Comparison of ENCODE assay signal across 8 cellular contexts in genomic region chr20:37007898-37008649, GRCh38. TPM values are rescaled to one million over a fixed set of nuclear protein-coding genes. Genes with fewer than 3 reads are reported as not detected.
DNase-seq lines count a peak whose midpoint lies in the region; ATAC-seq lines count a peak whose summit lies in the region.

No MANE protein-coding gene starts in this region.

- POLR2A ChIA-PET in activated CD4-positive, alpha-beta T cell treated with anti-CD3 and anti-CD28 coated beads for 36 hours (lab: Charles Lee), result interaction anchor here (0.5 to 0.7 kb wide), 2 partner anchors 16 to 52 kb away, joined by 6 to 7 read pairs; no protein-coding TSS in a partner anchor
- POLR2A ChIA-PET in naive thymus-derived CD8-positive, alpha-beta T cell (lab: Charles Lee), result interaction anchor here (0.6 to 1.7 kb wide), 15 partner anchors 9 to 171 kb away, joined by 3 to 9 read pairs (median 4); partner anchors contain the start of genes MROH8, RBL1 and RPN2

- ATAC-seq in activated CD4-positive, alpha-beta T cell treated with anti-CD3 and anti-CD28 coated beads for 36 hours, result peak; percentile 79
- peak; percentile 99 to 100 for ATAC-seq in naive thymus-derived CD8-positive, alpha-beta T cell

- H3K36me3 Mint-ChIP-seq in activated CD4-positive, alpha-beta T cell treated with anti-CD3 and anti-CD28 coated beads for 36 hours (ENCODE audit: low read depth), result peaks cover 22% of the 10 kb centered on the region
- peaks cover 6 to 18% (median 12%) of the 10 kb centered on the region in 3 donors for H3K36me3 Mint-ChIP-seq in naive thymus-derived CD8-positive, alpha-beta T cell

- no peak for DNase-seq in activated CD4-positive, alpha-beta T cell treated with anti-CD3 and anti-CD28 coated beads for 36 hours
- no peak for DNase-seq in activated CD4-positive, alpha-beta T cell treated with anti-CD3 and anti-CD28 coated beads for 48 hours
- DNase-seq in NCI-H1694 treated with DMSO at 0.1 percent for 48 hours (lab: John Stamatoyannopoulos, UW) (peak; percentile 4), inferior parietal cortex (ENCODE audit: extremely low spot score) (no peak)
- peak; percentile 52 for DNase-seq in central memory CD4-positive, alpha-beta T cell
- peak in 8 of 10 donors; percentile 10 to 78 (median 55) for DNase-seq in naive thymus-derived CD8-positive, alpha-beta T cell
- DNase-seq in stimulated activated CD4-positive, alpha-beta T cell treated with anti-CD3 and anti-CD28 coated beads, Interleukin-2, amount 100 ng/mL, for 48 hours, result no peak
- no peak for DNase-seq in stimulated activated CD4-positive, alpha-beta T cell treated with anti-CD3 and anti-CD28 coated beads, Interleukin-1b, Interleukin-23, amount 100 ng/mL, for 48 hours

- peaks cover 13% of the 10 kb centered on the region for H3K4me1 Mint-ChIP-seq in activated CD4-positive, alpha-beta T cell treated with anti-CD3 and anti-CD28 coated beads for 36 hours
- peaks cover 8 to 47% (median 19%) of the 10 kb centered on the region in 4 donors for H3K4me1 Mint-ChIP-seq in naive thymus-derived CD8-positive, alpha-beta T cell

- no peaks in the 10 kb centered on the region for H3K9me3 Mint-ChIP-seq in activated CD4-positive, alpha-beta T cell treated with anti-CD3 and anti-CD28 coated beads for 36 hours (ENCODE audit: low read depth)
- H3K9me3 Mint-ChIP-seq in naive thymus-derived CD8-positive, alpha-beta T cell, result no peaks in the 10 kb centered on the region

- CTCF ChIA-PET in activated CD4-positive, alpha-beta T cell treated with anti-CD3 and anti-CD28 coated beads for 36 hours (lab: Charles Lee), result interaction anchor here (0.6 to 1.9 kb wide), 5 partner anchors 10 to 450 kb away, joined by 3 to 6 read pairs (median 4); no protein-coding TSS in a partner anchor

- no peak overlapping the region for H3K4me3 Mint-ChIP-seq in activated CD4-positive, alpha-beta T cell treated with anti-CD3 and anti-CD28 coated beads for 36 hours
- peak overlapping the region in 7 of 10 donors; percentile 31 to 71 (median 43) for H3K4me3 Mint-ChIP-seq in naive thymus-derived CD8-positive, alpha-beta T cell

- H3K27ac Mint-ChIP-seq in activated CD4-positive, alpha-beta T cell treated with anti-CD3 and anti-CD28 coated beads for 36 hours, result peak overlapping the region; percentile 15
- peak overlapping the region; percentile 70 to 99 (median 92) for H3K27ac Mint-ChIP-seq in naive thymus-derived CD8-positive, alpha-beta T cell

- intact Hi-C loops in activated CD4-positive, alpha-beta T cell treated with anti-CD3 and anti-CD28 coated beads for 36 hours (cut with DNase I, micrococcal nuclease), result loop anchor here (2.0 kb wide), 1 partner anchor 73 kb away; no protein-coding TSS in a partner anchor

- H3K27me3 Mint-ChIP-seq in activated CD4-positive, alpha-beta T cell treated with anti-CD3 and anti-CD28 coated beads for 36 hours, result no peaks in the 10 kb centered on the region
- no peaks in the 10 kb centered on the region for H3K27me3 Mint-ChIP-seq in naive thymus-derived CD8-positive, alpha-beta T cell

RNA-seq across cellular contexts. Expression of gene SAMHD1, which starts 56.6 kb away (rescaled TPM):
- 10 to 100 TPM; 35.6 to 36.9 TPM for total RNA-seq in activated CD4-positive, alpha-beta T cell treated with anti-CD3 and anti-CD28 coated beads for 36 hours
- total RNA-seq in naive thymus-derived CD8-positive, alpha-beta T cell, result 100 to 1,000 TPM; 204 to 220 TPM
- 100 to 1,000 TPM; 212 to 247 (median 219) TPM for polyA plus RNA-seq in naive thymus-derived CD8-positive, alpha-beta T cell

Comparison
In these comparisons a context has a peak if more than half of its experiments do, and no peak if none do; other contexts are left out.
1. DNase-seq: peak in NCI-H1694 treated with DMSO at 0.1 percent for 48 hours (single experiment), central memory CD4-positive, alpha-beta T cell (single experiment) and naive thymus-derived CD8-positive, alpha-beta T cell (8 of 10); none in activated CD4-positive, alpha-beta T cell treated with anti-CD3 and anti-CD28 coated beads for 36 hours (single experiment), activated CD4-positive, alpha-beta T cell treated with anti-CD3 and anti-CD28 coated beads for 48 hours (single experiment), stimulated activated CD4-positive, alpha-beta T cell treated with anti-CD3 and anti-CD28 coated beads, Interleukin-2, amount 100 ng/mL, for 48 hours (0 of 2), stimulated activated CD4-positive, alpha-beta T cell treated with anti-CD3 and anti-CD28 coated beads, Interleukin-1b, Interleukin-23, amount 100 ng/mL, for 48 hours (single experiment) and inferior parietal cortex (single experiment).
2. RNA of gene SAMHD1, which starts 56.6 kb away (total RNA-seq): 204 to 220 TPM in naive thymus-derived CD8-positive, alpha-beta T cell; 35.6 to 36.9 TPM in activated CD4-positive, alpha-beta T cell treated with anti-CD3 and anti-CD28 coated beads for 36 hours; every median in the first group is over 4 times any median in the second.